8 cellular contexts compared by ENCODE assay signal in genomic region chr16:69338557-69339288, GRCh38. TPM values are rescaled to one million over a fixed set of nuclear protein-coding genes. Genes with fewer than 3 reads are reported as not detected.
DNase-seq lines count a peak whose midpoint lies in the region; ATAC-seq and TF ChIP-seq lines count a peak whose summit lies in the region.

No MANE protein-coding gene starts in this region.

- peak overlapping the region; percentile 91 for H3K27ac Mint-ChIP-seq in chondrocyte (ENCODE audit: unreplicated experiment)

- peak overlapping the region; percentile 97 for H3K4me3 Mint-ChIP-seq in chondrocyte (ENCODE audit: unreplicated experiment)

- H3K4me3 ChIP-seq in mucosa of stomach (ENCODE audit: low read length): peak overlapping the region; percentile 85
- peak overlapping the region; percentile 82 to 93 for H3K4me3 ChIP-seq in vagina

- no peaks in the 10 kb centered on the region for H3K27me3 Mint-ChIP-seq in chondrocyte (ENCODE audit: low read depth)

- H3K4me1 Mint-ChIP-seq in chondrocyte (ENCODE audit: low read depth): peaks cover 35% of the 10 kb centered on the region

- TF ChIP-seq POLR2A in vagina (IDR thresholded peaks at IDR 0.05): no peak

- ATAC-seq in Right ventricle myocardium inferior: no peak
- ATAC-seq in Right ventricle myocardium superior (ENCODE audit: poor library complexity): no peak
- ATAC-seq in GM18502 (IDR thresholded peaks at IDR 0.05; ENCODE audit: poor library complexity, unreplicated experiment): no peak

- no peak for TF ChIP-seq CTCF in chondrocyte (IDR thresholded peaks at IDR 0.05)
- TF ChIP-seq CTCF in vagina (IDR thresholded peaks at IDR 0.05): no peak

- H3K9ac ChIP-seq in mucosa of stomach (ENCODE audit: low read length): peak overlapping the region; percentile 78

- no peaks in the 10 kb centered on the region for H3K27me3 ChIP-seq in mucosa of stomach (ENCODE audit: control insufficient read depth, insufficient read depth, low read length)
- H3K27me3 ChIP-seq in vagina: no peaks in the 10 kb centered on the region

- peak; percentile 86 for DNase-seq in Right ventricle myocardium inferior (ENCODE audit: missing footprints)
- no peak for DNase-seq in Right ventricle myocardium superior
- peak; percentile 25 for DNase-seq in chondrocyte (ENCODE audit: low spot score)
- no peak for DNase-seq in vagina (ENCODE audit: extremely low spot score in 2 of 2)
- DNase-seq in hippocampal formation (lab: John Stamatoyannopoulos, UW): no peak
- DNase-seq in GOT3 (lab: John Stamatoyannopoulos, UW): no peak

- H3K36me3 ChIP-seq in mucosa of stomach (ENCODE audit: control insufficient read depth, insufficient read depth, low read length) (peaks cover 6% of the 10 kb centered on the region), vagina (peaks cover 0 to 50% of the 10 kb centered on the region in 2 donors)

- intact Hi-C loops in Right ventricle myocardium inferior (cut with DNase I) (no loop called here), Right ventricle myocardium superior (cut with DNase I) (no loop called here), vagina (cut with DNase I) (no loop called here)

- peak overlapping the region; percentile 87 for H3K27ac ChIP-seq in vagina

- H3K9me3 Mint-ChIP-seq in chondrocyte (ENCODE audit: low read depth): no peaks in the 10 kb centered on the region

- H3K4me1 ChIP-seq in mucosa of stomach (ENCODE audit: control insufficient read depth, insufficient read depth, low read length) (peaks cover 7% of the 10 kb centered on the region), vagina (peaks cover 39% of the 10 kb centered on the region)

- no peaks in the 10 kb centered on the region for H3K9me3 ChIP-seq in mucosa of stomach (ENCODE audit: control insufficient read depth, low read length)
- no peaks in the 10 kb centered on the region for H3K9me3 ChIP-seq in vagina

- peaks cover 14% of the 10 kb centered on the region for H3K36me3 Mint-ChIP-seq in chondrocyte (ENCODE audit: low read depth)

RNA-seq across cellular contexts. Expression of gene COG8, which starts 0.6 kb away (rescaled TPM):
- total RNA-seq in Right ventricle myocardium inferior (19.6 TPM), Right ventricle myocardium superior (22.0 TPM), chondrocyte (34.1 to 45.7 TPM (median 36.8 TPM) in 3 replicates), vagina (46.2 TPM)

RNA-seq across cellular contexts. Expression of gene NIP7, which starts 0.8 kb away (rescaled TPM):
- total RNA-seq in Right ventricle myocardium inferior (9.6 TPM), Right ventricle myocardium superior (7.3 TPM), chondrocyte (17.2 to 28.8 TPM (median 18.6 TPM) in 3 replicates), vagina (15.2 TPM)

RNA-seq across cellular contexts. Expression of gene PDF, which starts 8.3 kb away (rescaled TPM):
- 5.2 TPM for total RNA-seq in Right ventricle myocardium inferior
- 5.6 TPM for total RNA-seq in Right ventricle myocardium superior
- 11.5 to 16.2 TPM (median 15.3 TPM) in 3 replicates for total RNA-seq in chondrocyte
- 44.9 TPM for total RNA-seq in vagina

RNA-seq across cellular contexts. Expression of gene TMED6, which starts 12.9 kb away (rescaled TPM):
- total RNA-seq in Right ventricle myocardium inferior (not detected), Right ventricle myocardium superior (not detected), chondrocyte (0.38 to 0.65 TPM (median 0.55 TPM) in 3 replicates), vagina (not detected)

RNA-seq across cellular contexts. Expression of gene VPS4A, which starts 27.6 kb away (rescaled TPM):
- total RNA-seq in Right ventricle myocardium inferior: 29.6 TPM
- total RNA-seq in Right ventricle myocardium superior: 28.6 TPM
- total RNA-seq in chondrocyte: 27.3 to 30.5 TPM (median 29.2 TPM) in 3 replicates
- 27.7 TPM for total RNA-seq in vagina

Comparison
In these comparisons a context has a peak if more than half of its experiments do, and no peak if none do; other contexts are left out.
1. DNase-seq: peak in Right ventricle myocardium inferior (single experiment) and chondrocyte (single experiment); none in Right ventricle myocardium superior (single experiment), vagina (0 of 2), hippocampal formation (0 of 2) and GOT3 (single experiment).